23 cellular contexts compared by ENCODE assay signal in the genomic region with DNA sequence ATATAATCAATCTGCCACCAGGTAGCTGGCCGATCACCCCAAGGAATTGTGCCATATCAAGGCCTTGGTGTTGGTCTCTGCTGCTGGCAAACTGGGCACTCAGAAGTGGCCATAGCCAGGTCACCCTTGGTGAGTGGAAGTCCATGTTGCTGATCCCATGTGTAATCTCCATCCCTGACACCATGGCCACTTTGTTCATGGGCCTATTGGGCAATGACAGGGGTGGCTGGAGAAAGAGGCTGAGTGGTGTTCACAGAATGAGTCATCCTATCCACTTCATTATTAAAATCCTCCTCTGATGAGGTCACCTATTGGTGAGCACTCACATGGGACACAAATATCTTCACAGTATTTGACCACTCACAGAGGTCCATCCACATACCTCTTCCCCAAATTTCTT. TPM values are rescaled to one million over a fixed set of nuclear protein-coding genes. Genes with fewer than 3 reads are reported as not detected.
DNase-seq lines count a peak whose midpoint lies in the region; ATAC-seq, FAIRE-seq and TF ChIP-seq lines count a peak whose summit lies in the region.
"Had no signal": no experiment of that assay in that cellular context is flagged by ENCODE, and none has a peak within 500 bp of the region (broad histone marks: within the 10 kb centered on the region; RNA-seq: fewer than 3 reads in every experiment).

No MANE protein-coding gene starts in this region.

- ATAC-seq in K562 (no peak), HG03439 (IDR thresholded peaks at IDR 0.05; ENCODE audit: unreplicated experiment) (no peak)
- ATAC-seq in naive thymus-derived CD4-positive, alpha-beta T cell: no peak
- ATAC-seq: body of pancreas had no signal

- no peaks in the 10 kb centered on the region for H3K79me2 ChIP-seq in K562 (ENCODE audit: control insufficient read depth, insufficient read depth, low read length)
- H3K79me2 ChIP-seq: parathyroid adenoma had no signal

- no peak overlapping the region for H3K9ac ChIP-seq in K562 (ENCODE audit: insufficient read depth in 1 of 2, low read depth in 2 of 2, low read length in 2 of 2)
- H3K9ac ChIP-seq: parathyroid adenoma had no signal

- peak; percentile 61 for DNase-seq in CD14-positive monocyte (ENCODE audit: low spot score)
- peak; percentile 76 for DNase-seq in HT1080 (ENCODE audit: low read depth)
- no peak for DNase-seq in K562 (ENCODE audit: extremely low read depth in 1 of 4, low spot score in 3 of 4)
- DNase-seq in foreskin fibroblast: peak; percentile 72 to 79
- no peak for DNase-seq in GM10248 (ENCODE audit: extremely low spot score)
- no peak for DNase-seq in naive thymus-derived CD4-positive, alpha-beta T cell
- no peak for DNase-seq in NCI-H748 (lab: John Stamatoyannopoulos, UW; ENCODE audit: unreplicated experiment)
- DNase-seq: activated CD4-positive, alpha-beta T cell treated with anti-CD3 and anti-CD28 coated beads for 48 hours; activated CD8-positive, alpha-beta memory T cell treated with anti-CD3 and anti-CD28 coated beads, Interleukin-2, amount 50 U/mL, for 4 hours; activated naive CD4-positive, alpha-beta T cell treated with anti-CD3 and anti-CD28 coated beads for 36 hours; body of pancreas; COR-L47; MG63; NCI-H2029; NCI-H446; stimulated activated CD4-positive, alpha-beta T cell treated with anti-CD3 and anti-CD28 coated beads, Interleukin-4, amount 100 ng/mL, for 1 hour had no signal

- H3K27ac Mint-ChIP-seq in CD14-positive monocyte: no peak overlapping the region
- no peak overlapping the region for H3K27ac Mint-ChIP-seq in naive thymus-derived CD4-positive, alpha-beta T cell
- H3K27ac Mint-ChIP-seq: activated naive CD4-positive, alpha-beta T cell treated with anti-CD3 and anti-CD28 coated beads for 36 hours; dendritic cell treated with granulocyte-macrophage colony-stimulating factor and Interleukin-4, amounts not matched to agents 40 ng/mL and 50 ng/mL, for 4 days had no signal

- H3K9me3 Mint-ChIP-seq in CD14-positive monocyte: peaks cover 4 to 43% (median 29%) of the 10 kb centered on the region in 7 donors
- peaks cover 5 to 42% (median 12%) of the 10 kb centered on the region in 11 donors for H3K9me3 Mint-ChIP-seq in naive thymus-derived CD4-positive, alpha-beta T cell

- no peak overlapping the region for H2AFZ ChIP-seq in K562 (ENCODE audit: low read depth, low read length)
- H2AFZ ChIP-seq: parathyroid adenoma had no signal

- H3K36me3 ChIP-seq in K562 (ENCODE audit: control insufficient read depth, insufficient read depth, low read length): no peaks in the 10 kb centered on the region; the same call in 2 of the 3 replicates
- no peaks in the 10 kb centered on the region for H3K36me3 ChIP-seq in naive thymus-derived CD4-positive, alpha-beta T cell (ENCODE audit: control insufficient read depth in 2 of 3, insufficient read depth in 3 of 3, low read length in 3 of 3)
- H3K36me3 ChIP-seq: MG63 had no signal

- H3K27ac ChIP-seq in K562 (ENCODE audit: extremely low read depth, low read depth, low read length): no peak overlapping the region
- H3K27ac ChIP-seq in naive thymus-derived CD4-positive, alpha-beta T cell (ENCODE audit: low read depth, low read length): no peak overlapping the region
- H3K27ac ChIP-seq: body of pancreas, epithelial cell of prostate, parathyroid adenoma had no signal

- peaks cover 0 to 2% of the 10 kb centered on the region in 2 experiments; a peak in 2 of 5 replicates for H3K4me1 ChIP-seq in K562 (replicated peaks in 1 of 2; ENCODE audit: control insufficient read depth in 2 of 2, insufficient read depth in 2 of 2, low read length in 2 of 2)
- H3K4me1 ChIP-seq in naive thymus-derived CD4-positive, alpha-beta T cell (ENCODE audit: control insufficient read depth in 2 of 2, insufficient read depth in 2 of 2, low read length in 2 of 2): no peaks in the 10 kb centered on the region
- H3K4me1 ChIP-seq: body of pancreas had no signal

- no TSS peak for BruUV-seq in K562 (replicated peaks; lab: Mats Ljungman, UMichigan)

- no peak for FAIRE-seq in K562 (lab: Jason Lieb, UNC)
- FAIRE-seq: islet of Langerhans, TTC549 had no signal

- in situ Hi-C loops in K562 (cut with MboI): no loop called here

- H3K9me3 ChIP-seq in K562 (replicated peaks; ENCODE audit: control insufficient read depth, insufficient read depth, low read depth, low read length): no peaks in the 10 kb centered on the region
- H3K9me3 ChIP-seq in naive thymus-derived CD4-positive, alpha-beta T cell (ENCODE audit: control insufficient read depth in 2 of 3, low read length in 3 of 3): peaks cover 0 to 3% (median 0%) of the 10 kb centered on the region in 3 experiments
- H3K9me3 ChIP-seq: MG63 had no signal

- TF ChIP-seq CTCF in CD14-positive monocyte (IDR thresholded peaks at IDR 0.05): no peak
- no peak for TF ChIP-seq CTCF in K562 (IDR thresholded peaks at IDR 0.05 in 2 of 3, conservative IDR thresholded peaks at IDR 0.05 in 1 of 3; ENCODE audit: insufficient read depth in 2 of 3, low read depth in 1 of 3, low read length in 3 of 3)
- TF ChIP-seq CTCF in foreskin fibroblast (IDR thresholded peaks at IDR 0.05; ENCODE audit: low read depth, low read length): no peak
- TF ChIP-seq CTCF in GM10248 (IDR thresholded peaks at IDR 0.05; ENCODE audit: control extremely low read depth, extremely low read depth, low read depth, missing control alignments): no peak

- no peak overlapping the region for H3K4me3 ChIP-seq in K562
- H3K4me3 ChIP-seq in foreskin fibroblast (ENCODE audit: low read depth in 1 of 2, low read length in 2 of 2): no peak overlapping the region
- H3K4me3 ChIP-seq in naive thymus-derived CD4-positive, alpha-beta T cell (ENCODE audit: low read length): no peak overlapping the region
- H3K4me3 ChIP-seq: body of pancreas, lung, MG63 had no signal

- TF ChIP-seq EP300 in K562 (IDR thresholded peaks at IDR 0.05; ENCODE audit: low read length): no peak

- H3K9me1 ChIP-seq in K562 (ENCODE audit: control insufficient read depth, insufficient read depth, low read length): no peaks in the 10 kb centered on the region

- no peak overlapping the region for H3K4me3 Mint-ChIP-seq in CD14-positive monocyte
- no peak overlapping the region for H3K4me3 Mint-ChIP-seq in naive thymus-derived CD4-positive, alpha-beta T cell
- H3K4me3 Mint-ChIP-seq: activated naive CD4-positive, alpha-beta T cell treated with anti-CD3 and anti-CD28 coated beads for 36 hours; dendritic cell treated with granulocyte-macrophage colony-stimulating factor and Interleukin-4, amounts not matched to agents 40 ng/mL and 50 ng/mL, for 4 days had no signal

- WGBS in K562 (ENCODE audit: insufficient coverage, low coverage, missing lambda C conversion rate): 100% methylated on average over 1 of the region's 1 CpG

- intact Hi-C loops in CD14-positive monocyte (cut with micrococcal nuclease) (no loop called here), K562 (cut with micrococcal nuclease) (no loop called here)
- intact Hi-C loops in naive thymus-derived CD4-positive, alpha-beta T cell (cut with micrococcal nuclease): no loop called here

- no peak for TF ChIP-seq POLR2A in K562 (conservative IDR thresholded peaks at IDR 0.05)

- peaks cover 6% of the 10 kb centered on the region in 2 donors for H3K36me3 Mint-ChIP-seq in CD14-positive monocyte
- H3K36me3 Mint-ChIP-seq in naive thymus-derived CD4-positive, alpha-beta T cell: peaks cover 5 to 54% (median 40%) of the 10 kb centered on the region in 5 donors

- H3K27me3 ChIP-seq in K562 (ENCODE audit: control insufficient read depth in 2 of 2, insufficient read depth in 2 of 2, low read length in 2 of 2): no peaks in the 10 kb centered on the region
- H3K27me3 ChIP-seq in naive thymus-derived CD4-positive, alpha-beta T cell (ENCODE audit: control insufficient read depth in 2 of 2, insufficient read depth in 2 of 2, low read length in 2 of 2): no peaks in the 10 kb centered on the region
- H3K27me3 ChIP-seq: body of pancreas, MG63 had no signal

- POLR2A ChIA-PET in K562 (lab: Yijun Ruan, JAX) (no interaction called here), GM10248 (lab: Yijun Ruan, JAX) (no interaction called here)
- POLR2A ChIA-PET in naive thymus-derived CD4-positive, alpha-beta T cell (lab: Charles Lee): no interaction called here

- H3K27me3 Mint-ChIP-seq in CD14-positive monocyte (ENCODE audit: low read depth in 3 of 3): no peaks in the 10 kb centered on the region
- no peaks in the 10 kb centered on the region for H3K27me3 Mint-ChIP-seq in naive thymus-derived CD4-positive, alpha-beta T cell
- H3K27me3 Mint-ChIP-seq: dendritic cell treated with granulocyte-macrophage colony-stimulating factor and Interleukin-4, amounts not matched to agents 40 ng/mL and 50 ng/mL, for 4 days had no signal

- TF ChIP-seq RAD21 in K562 (CRISPR knock-in tag; conservative IDR thresholded peaks at IDR 0.05 in 1 of 2, IDR thresholded peaks at IDR 0.05 in 1 of 2): no peak

- H4K20me1 ChIP-seq in K562 (replicated peaks; ENCODE audit: control insufficient read depth, insufficient read depth, low read length): no peaks in the 10 kb centered on the region

- H3K4me2 ChIP-seq in K562 (ENCODE audit: insufficient read depth, low read length): no peak overlapping the region

- peaks cover 9% of the 10 kb centered on the region for H3K4me1 Mint-ChIP-seq in CD14-positive monocyte
- H3K4me1 Mint-ChIP-seq in naive thymus-derived CD4-positive, alpha-beta T cell: peaks cover 0 to 11% (median 2%) of the 10 kb centered on the region in 7 donors

- CTCF ChIA-PET in K562 (lab: Yijun Ruan, JAX; ENCODE audit: low intra/inter-chr PET ratio): no interaction called here
- CTCF ChIA-PET in GM10248 (lab: Yijun Ruan, JAX): no interaction called here
- CTCF ChIA-PET in naive thymus-derived CD4-positive, alpha-beta T cell (lab: Charles Lee): no interaction called here

RNA-seq across cellular contexts. Expression of a gene that starts 26.7 kb away (rescaled TPM):
- 1 to 10 TPM in 1 of 2 donors, under 1 TPM in 1; 0.53 to 1.1 TPM for polyA plus RNA-seq in CD14-positive monocyte
- 0.03 and 0.17 TPM in 2 replicates for total RNA-seq in HT1080 (2014; rRNA removed; shearing (Covaris generic))
- 0.05 and 0.06 TPM in 2 replicates for polyA plus RNA-seq in HT1080 (2015; cell fraction: cytosol; rRNA removed)
- polyA plus RNA-seq in HT1080 (2015; cell fraction: nucleus; rRNA removed): 0.22 and 0.44 TPM in 2 replicates
- total RNA-seq in K562 (2011; cell fraction: chromatin; rRNA removed; ENCODE audit: low replicate concordance): 1.9 and 6.0 TPM in 2 replicates
- total RNA-seq in K562 (2011; cell fraction: nucleolus; rRNA removed): 1.1 and 1.5 TPM in 2 replicates
- 2.3 and 4.9 TPM in 2 replicates for total RNA-seq in K562 (2011; cell fraction: nucleoplasm; rRNA removed)
- total RNA-seq in K562 (2014; rRNA removed): 0.32 and 0.98 TPM in 2 replicates
- total RNA-seq in K562 (2014; rRNA removed; fragmentation: Illumina TruSeq; extraction: Trizol): 1.2 and 1.6 TPM in 2 replicates
- total RNA-seq in K562 (2015; rRNA removed; fragmentation: Illumina TruSeq; extraction: Trizol): 0.34 and 0.65 TPM in 2 replicates
- total RNA-seq in K562 (2021): 1.7 and 2.0 TPM in 2 replicates
- polyA plus RNA-seq in K562 (2011; rRNA removed): 1.1 and 1.2 TPM in 2 replicates
- polyA plus RNA-seq in K562 (2011; cell fraction: cytosol; rRNA removed): 0.33 and 0.59 TPM in 2 replicates
- polyA plus RNA-seq in K562 (2011; cell fraction: nucleus; rRNA removed): 1.2 and 1.9 TPM in 2 replicates
- 0.77 and 1.3 TPM in 2 replicates for polyA plus RNA-seq in K562 (2012)
- polyA plus RNA-seq in K562 (2014; fragmentation: Illumina TruSeq; extraction: Trizol): 0.82 and 1.00 TPM in 2 replicates
- under 1 TPM; 0.52 to 0.63 TPM for polyA plus RNA-seq in K562 (2014; fragmentation: Nextera tagmentation; extraction: Ambion mirVana)
- 0.50 and 0.80 TPM in 2 replicates for polyA plus RNA-seq in K562 (2014; rRNA removed)
- 2.6 and 2.7 TPM in 2 replicates for polyA minus RNA-seq in K562 (2011; rRNA and poly(A)+ RNA removed)
- 2.0 TPM in 1 of 2 replicates, not detected in the other for polyA minus RNA-seq in K562 (2011; cell fraction: cytosol; rRNA and poly(A)+ RNA removed)
- polyA minus RNA-seq in K562 (2011; cell fraction: nucleus; rRNA and poly(A)+ RNA removed): 0.67 and 0.81 TPM in 2 replicates
- 100 to 1,000 TPM in 1 of 5 experiments, 10 to 100 TPM in 4; 43.4 to 103 (median 58.6) TPM for total RNA-seq in naive thymus-derived CD4-positive, alpha-beta T cell
- 10 to 100 TPM; 27.9 to 30.9 TPM for polyA plus RNA-seq in naive thymus-derived CD4-positive, alpha-beta T cell

Comparison
In these comparisons a context has a peak if more than half of its experiments do, and no peak if none do; other contexts are left out.
1. DNase-seq: peak in CD14-positive monocyte (single experiment), HT1080 (single experiment) and foreskin fibroblast (2 of 2); none in K562 (0 of 4), GM10248 (single experiment), naive thymus-derived CD4-positive, alpha-beta T cell (0 of 9) and NCI-H748 (single experiment).
2. RNA of a gene that starts 26.7 kb away (total RNA-seq): 43.4 to 103 TPM in naive thymus-derived CD4-positive, alpha-beta T cell; 0.32 to 6.0 TPM in K562 and 0.03 to 0.17 TPM in HT1080; every median in the first group is over 4 times any median in the second.